13 cellular contexts compared by ENCODE assay signal in the genomic region with DNA sequence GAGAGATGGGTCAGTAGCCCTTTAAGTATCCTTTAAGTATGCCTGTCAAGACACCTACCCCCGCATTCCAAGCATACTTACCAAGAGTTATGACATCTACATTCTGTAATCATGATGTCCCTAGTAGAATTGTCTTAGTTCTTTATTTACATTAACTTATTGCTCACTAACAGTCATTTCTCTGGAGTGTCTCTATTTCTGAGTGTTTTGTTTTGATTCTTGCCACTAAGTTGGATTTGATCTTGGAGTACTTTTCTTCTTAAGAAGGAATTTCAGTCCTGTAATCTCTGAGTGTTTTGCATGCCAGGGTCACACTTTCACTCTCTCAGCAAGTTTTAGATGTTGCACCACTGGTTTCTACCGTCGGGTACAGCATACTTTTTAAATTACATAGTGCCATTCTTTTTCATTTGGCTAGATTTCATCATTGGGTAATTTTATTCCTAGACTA.
DNase-seq lines count a peak whose midpoint lies in the region; ATAC-seq and TF ChIP-seq lines count a peak whose summit lies in the region.
"Had no signal": no experiment of that assay in that cellular context is flagged by ENCODE, and none has a peak within 500 bp of the region (broad histone marks: within the 10 kb centered on the region; RNA-seq: fewer than 3 reads in every experiment).

No MANE protein-coding gene starts in this region.

- H3K79me2 ChIP-seq in mammary epithelial cell (ENCODE audit: insufficient read depth, low read length): no peaks in the 10 kb centered on the region

- TF ChIP-seq CTCF in A673 (conservative IDR thresholded peaks at IDR 0.05; ENCODE audit: low read depth, low read length): no peak
- TF ChIP-seq CTCF in mammary epithelial cell (conservative IDR thresholded peaks at IDR 0.05 in 1 of 2, IDR thresholded peaks at IDR 0.05 in 1 of 2; ENCODE audit: extremely low read depth in 1 of 2, insufficient read depth in 1 of 2, low read depth in 1 of 2, low read length in 2 of 2): no peak

- dilution Hi-C loops in mammary epithelial cell (cut with HindIII; ENCODE audit: low sequenced_read_pairs): no loop called here

- H3K4me3 ChIP-seq in A673 (ENCODE audit: low read depth, low read length, poor library complexity, severe bottlenecking) (no peak overlapping the region), mammary epithelial cell (replicated peaks in 1 of 3; ENCODE audit: insufficient read depth in 1 of 3, low read depth in 2 of 3, low read length in 3 of 3) (peak overlapping the region in 2 of 3 experiments; percentile 9 to 24)
- H3K4me3 ChIP-seq: BLaER1 treated with 17β-estradiol and CSF1 and Interleukin-3, amounts not matched to agents 10 nM and 100 nM had no signal

- peak; percentile 2 for DNase-seq in A673 (ENCODE audit: low spot score)
- DNase-seq in HS-5 (ENCODE audit: low read depth): peak; percentile 89
- peak; percentile 82 for DNase-seq in mammary epithelial cell
- DNase-seq in left kidney (ENCODE audit: low read depth, low spot score): peak; percentile 76
- DNase-seq in activated CD8-positive, alpha-beta memory T cell treated with anti-CD3 and anti-CD28 coated beads, Interleukin-2, amount 50 U/mL, for 4 hours: no peak
- DNase-seq: activated CD8-positive, alpha-beta T cell treated with anti-CD3 and anti-CD28 coated beads, Interleukin-2, amount 10 ng/mL, durations not matched to agents 7 days and 5 days; amygdala; NCI-H1105 treated with DMSO at 0.1 percent for 48 hours had no signal

- no peaks in the 10 kb centered on the region for H4K20me1 ChIP-seq in mammary epithelial cell (ENCODE audit: insufficient read depth, low read length)
- H4K20me1 ChIP-seq: BLaER1 treated with 17β-estradiol and CSF1 and Interleukin-3, amounts not matched to agents 10 nM and 100 nM had no signal

- no peak for ATAC-seq in HG02852 (IDR thresholded peaks at IDR 0.05; ENCODE audit: unreplicated experiment)
- no peak for ATAC-seq in GM18873 (IDR thresholded peaks at IDR 0.05; ENCODE audit: low FRiP score, unreplicated experiment)
- ATAC-seq in HG03097 (IDR thresholded peaks at IDR 0.05; ENCODE audit: low FRiP score, unreplicated experiment): no peak
- ATAC-seq: activated CD8-positive, alpha-beta T cell treated with anti-CD3 and anti-CD28 coated beads, Interleukin-2, amount 10 ng/mL, durations not matched to agents 7 days and 5 days; natural killer cell treated with Interleukin-12 subunit alpha and Interleukin-12 subunit beta and Interleukin-15 and Interleukin-18, amount 100 ng/mL, for 72 hours had no signal

- in situ Hi-C loops in mammary epithelial cell (cut with MboI; ENCODE audit: low sequenced_read_pairs in 2 of 2): no loop called here

- no peaks in the 10 kb centered on the region for H3K36me3 ChIP-seq in A673 (ENCODE audit: insufficient read depth, low read length, poor library complexity, severe bottlenecking)
- no peaks in the 10 kb centered on the region for H3K36me3 ChIP-seq in mammary epithelial cell (ENCODE audit: insufficient read depth, low read length)
- H3K36me3 ChIP-seq: BLaER1 treated with 17β-estradiol and CSF1 and Interleukin-3, amounts not matched to agents 10 nM and 100 nM had no signal

- H3K9ac ChIP-seq in mammary epithelial cell (ENCODE audit: insufficient read depth, low read length): no peak overlapping the region
- H3K9ac ChIP-seq: BLaER1 treated with 17β-estradiol and CSF1 and Interleukin-3, amounts not matched to agents 10 nM and 100 nM had no signal

- H3K4me1 ChIP-seq in A673 (ENCODE audit: insufficient read depth, low read length, poor library complexity, severe bottlenecking): no peaks in the 10 kb centered on the region
- H3K4me1 ChIP-seq in mammary epithelial cell (ENCODE audit: insufficient read depth, low read length): peaks cover 5% of the 10 kb centered on the region
- H3K4me1 ChIP-seq: BLaER1 treated with 17β-estradiol and CSF1 and Interleukin-3, amounts not matched to agents 10 nM and 100 nM had no signal

- H3K27me3 ChIP-seq in A673 (replicated peaks; ENCODE audit: insufficient read depth, low read depth, low read length, poor library complexity) (no peaks in the 10 kb centered on the region), mammary epithelial cell (ENCODE audit: insufficient read depth, low read length) (no peaks in the 10 kb centered on the region)
- H3K27me3 ChIP-seq: BLaER1 treated with 17β-estradiol and CSF1 and Interleukin-3, amounts not matched to agents 10 nM and 100 nM had no signal

- WGBS in mammary epithelial cell (ENCODE audit: low coverage, missing lambda C conversion rate): 0% methylated on average over 3 of the region's 3 CpGs

- H3K9me3 ChIP-seq in A673 (ENCODE audit: low read depth, low read length, poor library complexity, severe bottlenecking) (no peaks in the 10 kb centered on the region), mammary epithelial cell (replicated peaks; ENCODE audit: insufficient read depth, low read length) (no peaks in the 10 kb centered on the region)
- H3K9me3 ChIP-seq: BLaER1 treated with 17β-estradiol and CSF1 and Interleukin-3, amounts not matched to agents 10 nM and 100 nM had no signal

- intact Hi-C loops in A673 (cut with micrococcal nuclease; ENCODE audit: unreplicated experiment): no loop called here
- intact Hi-C loops in mammary epithelial cell (cut with micrococcal nuclease): no loop called here

- peak overlapping the region; percentile 73 for H3K4me2 ChIP-seq in mammary epithelial cell (ENCODE audit: insufficient read depth, low read depth, low read length)
- H3K4me2 ChIP-seq: BLaER1 treated with 17β-estradiol and CSF1 and Interleukin-3, amounts not matched to agents 10 nM and 100 nM had no signal

- POLR2A ChIA-PET in A673 (lab: Charles Lee; ENCODE audit: low non-redundant PET): no interaction called here

- BruUV-seq in A673 (replicated peaks; lab: Mats Ljungman, UMichigan) (no TSS peak), mammary epithelial cell (replicated peaks; lab: Mats Ljungman, UMichigan) (no TSS peak)

- peak overlapping the region; percentile 39 for H2AFZ ChIP-seq in mammary epithelial cell (ENCODE audit: low read depth, low read length)

- CTCF ChIA-PET in A673 (lab: Charles Lee) (no interaction called here), mammary epithelial cell (lab: Charles Lee; ENCODE audit: low non-redundant PET) (no interaction called here)

- H3K27ac ChIP-seq in A673 (ENCODE audit: low read depth, low read length, poor library complexity, severe bottlenecking) (no peak overlapping the region), mammary epithelial cell (ENCODE audit: insufficient read depth, low read depth, low read length) (peak overlapping the region; percentile 65)
- H3K27ac ChIP-seq: BLaER1 treated with 17β-estradiol and CSF1 and Interleukin-3, amounts not matched to agents 10 nM and 100 nM had no signal
